In the genomic region with DNA sequence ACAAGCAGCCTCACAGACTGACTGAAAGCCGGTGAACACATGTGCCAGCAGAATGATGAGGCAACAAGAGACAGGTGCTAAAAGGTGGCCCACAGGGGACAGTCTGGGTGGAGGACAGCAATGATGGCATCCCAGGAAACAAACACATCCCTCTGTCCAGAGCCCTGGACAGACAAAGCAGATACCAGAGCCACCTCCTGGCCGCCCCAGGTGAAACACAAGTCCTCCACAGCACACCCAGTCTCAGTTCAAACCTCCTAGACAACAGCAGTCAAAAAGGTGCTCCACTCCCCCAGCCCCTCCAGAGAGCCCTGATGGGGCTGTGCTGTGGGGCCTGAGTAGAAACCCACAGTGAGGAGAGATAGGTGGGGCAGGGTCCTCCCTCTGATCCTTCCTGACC, we compare ENCODE assay signal across 23 cellular contexts. TPM values are rescaled to one million over a fixed set of nuclear protein-coding genes. Genes with fewer than 3 reads are reported as not detected.
"Had no signal": no experiment of that assay in that cellular context is flagged by ENCODE, and none has a peak within 500 bp of the region (broad histone marks: within the 10 kb centered on the region; RNA-seq: fewer than 3 reads in every experiment).

No MANE protein-coding gene starts in this region.

- H3K9me3 ChIP-seq: body of pancreas, esophagus muscularis mucosa, left lung, neutrophil, ovary, prostate gland, vagina had no signal

- H3K36me3 ChIP-seq: esophagus muscularis mucosa, left lung, neutrophil, ovary, prostate gland, vagina, WERI-Rb-1 had no signal

- H3K27me3 ChIP-seq: body of pancreas, neutrophil, ovary, vagina had no signal

- H3K4me1 ChIP-seq: body of pancreas, esophagus muscularis mucosa, left lung, prostate gland, vagina had no signal

- H3K4me3 ChIP-seq: body of pancreas, esophagus muscularis mucosa, left lung, ovary, prostate gland, vagina had no signal

- H3K27ac ChIP-seq: body of pancreas, esophagus muscularis mucosa, left lung, neutrophil, ovary, prostate gland, vagina, WERI-Rb-1 had no signal

- ATAC-seq: activated CD8-positive, alpha-beta T cell treated with anti-CD3 and anti-CD28 coated beads, Interleukin-2, amount 10 ng/mL, durations not matched to agents 7 days and 5 days; body of pancreas; left lung; naive thymus-derived CD4-positive, alpha-beta T cell; right cardiac atrium; stimulated activated effector memory CD8-positive, alpha-beta T cell treated with anti-CD3 and anti-CD28 coated beads, Interleukin-12 subunit alpha, Interleukin-12 subunit beta, amount 100 ng/mL, for 72 hours had no signal

- DNase-seq: activated CD4-positive, alpha-beta T cell treated with anti-CD3 and anti-CD28 coated beads for 1 hour; activated CD4-positive, alpha-beta T cell treated with anti-CD3 and anti-CD28 coated beads, Interleukin-2, amount 50 U/mL, for 1 hour; activated CD8-positive, alpha-beta T cell treated with anti-CD3 and anti-CD28 coated beads, Interleukin-2, amount 10 ng/mL, durations not matched to agents 7 days and 5 days; activated gamma-delta T cell; activated naive CD4-positive, alpha-beta T cell treated with anti-CD3 and anti-CD28 coated beads, Interleukin-2, amount 50 U/mL, for 16 hours; anterior cingulate cortex; body of pancreas; central memory CD4-positive, alpha-beta T cell; effector memory CD4-positive, alpha-beta T cell; hippocampal formation; kidney glomerular epithelial cell; left lung; naive thymus-derived CD4-positive, alpha-beta T cell; ovary; right cardiac atrium; stimulated activated CD4-positive, alpha-beta T cell treated with anti-CD3 and anti-CD28 coated beads, Interleukin-2, amount 100 ng/mL, for 24 hours; WERI-Rb-1 had no signal

RNA-seq across cellular contexts. Expression of a gene that starts 20.3 kb away (rescaled TPM):
- total RNA-seq: activated CD8-positive, alpha-beta T cell treated with anti-CD3 and anti-CD28 coated beads, Interleukin-2, amount 10 ng/mL, durations not matched to agents 7 days and 5 days; activated T-helper 1 cell treated with anti-CD3 and anti-CD28 coated beads, Interleukin-12 subunit alpha, Interleukin-12 subunit beta, Interleukin-2, Interleukin-4 antibody, amounts not matched to agents 30 ng/mL and 10 ng/mL and 1 ng/mL, durations not matched to agents 14 hours and 24 hours and 36 hours; naive thymus-derived CD4-positive, alpha-beta T cell had no signal
- polyA plus RNA-seq: naive thymus-derived CD4-positive, alpha-beta T cell had no signal
